In the genomic region with DNA sequence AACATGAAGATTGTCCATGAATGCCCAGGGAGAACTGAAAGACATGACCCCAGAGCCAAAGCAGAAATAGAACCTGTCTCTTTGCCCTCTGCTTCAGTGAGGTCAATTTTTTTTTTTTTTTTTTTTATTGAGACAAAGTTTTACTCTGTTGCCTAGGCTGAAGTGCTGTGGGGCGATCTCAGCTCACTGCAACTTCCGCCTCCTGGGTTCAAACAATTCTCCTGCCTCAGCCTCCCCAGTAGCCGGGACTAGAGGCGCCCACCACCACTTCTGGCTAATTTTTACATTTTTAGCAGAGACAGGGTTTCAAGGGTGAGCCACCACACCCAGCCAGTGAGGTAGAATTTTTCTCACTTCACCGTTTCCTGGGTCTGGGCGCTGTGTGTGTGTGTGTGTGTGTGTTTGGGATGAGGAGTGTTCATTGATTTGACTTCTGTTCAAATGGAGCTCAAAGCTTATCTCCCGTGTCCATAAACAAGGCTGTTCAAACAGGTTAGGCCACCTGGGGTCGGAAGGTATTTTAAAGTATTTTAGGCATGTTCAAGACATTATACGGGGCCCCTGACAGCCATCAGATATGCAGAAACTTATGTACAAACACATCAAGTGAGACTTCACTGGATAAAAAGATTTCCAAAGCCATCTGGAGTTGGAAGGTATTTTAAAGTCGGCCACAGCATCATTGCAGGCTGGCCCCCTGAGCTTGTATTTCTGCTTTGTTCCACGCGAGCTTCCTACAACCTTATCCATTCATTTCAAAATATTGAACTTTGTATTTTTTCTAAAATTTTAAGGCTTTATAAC, we compare ENCODE assay signal across 1 cellular context.
TF ChIP-seq lines count a peak whose summit lies in the region.

No MANE protein-coding gene starts in this region.

TF ChIP-seq in HepG2, 621 proteins besides CTCF, POLR2A, EP300 and RAD21 (continued from another document and continues in another):
- peak; percentile 87; the same call in 1 of the 2 replicates for TF ChIP-seq AHDC1 (CRISPR knock-in tag; IDR thresholded peaks at IDR 0.05; ENCODE audit: borderline replicate concordance)
- no peak for TF ChIP-seq ZNF205 (CRISPR knock-in tag; IDR thresholded peaks at IDR 0.05)
- peak; percentile 65 for TF ChIP-seq FOXK2 (IDR thresholded peaks at IDR 0.05)
- peak; percentile 78; the same call in 1 of the 2 replicates for TF ChIP-seq REPIN1 (CRISPR knock-in tag; IDR thresholded peaks at IDR 0.05; ENCODE audit: borderline replicate concordance, low read depth)
- TF ChIP-seq SOX5 (CRISPR knock-in tag; IDR thresholded peaks at IDR 0.05; ENCODE audit: borderline replicate concordance): peak; percentile 73; the same call in 1 of the 2 replicates
- peak; percentile 82 for TF ChIP-seq HHEX (CRISPR knock-in tag; IDR thresholded peaks at IDR 0.05)
- TF ChIP-seq NCOR1 (IDR thresholded peaks at IDR 0.05; ENCODE audit: borderline replicate concordance, low read length): peak; percentile 67; the same call in 1 of the 2 replicates
- TF ChIP-seq, protein P1, sequence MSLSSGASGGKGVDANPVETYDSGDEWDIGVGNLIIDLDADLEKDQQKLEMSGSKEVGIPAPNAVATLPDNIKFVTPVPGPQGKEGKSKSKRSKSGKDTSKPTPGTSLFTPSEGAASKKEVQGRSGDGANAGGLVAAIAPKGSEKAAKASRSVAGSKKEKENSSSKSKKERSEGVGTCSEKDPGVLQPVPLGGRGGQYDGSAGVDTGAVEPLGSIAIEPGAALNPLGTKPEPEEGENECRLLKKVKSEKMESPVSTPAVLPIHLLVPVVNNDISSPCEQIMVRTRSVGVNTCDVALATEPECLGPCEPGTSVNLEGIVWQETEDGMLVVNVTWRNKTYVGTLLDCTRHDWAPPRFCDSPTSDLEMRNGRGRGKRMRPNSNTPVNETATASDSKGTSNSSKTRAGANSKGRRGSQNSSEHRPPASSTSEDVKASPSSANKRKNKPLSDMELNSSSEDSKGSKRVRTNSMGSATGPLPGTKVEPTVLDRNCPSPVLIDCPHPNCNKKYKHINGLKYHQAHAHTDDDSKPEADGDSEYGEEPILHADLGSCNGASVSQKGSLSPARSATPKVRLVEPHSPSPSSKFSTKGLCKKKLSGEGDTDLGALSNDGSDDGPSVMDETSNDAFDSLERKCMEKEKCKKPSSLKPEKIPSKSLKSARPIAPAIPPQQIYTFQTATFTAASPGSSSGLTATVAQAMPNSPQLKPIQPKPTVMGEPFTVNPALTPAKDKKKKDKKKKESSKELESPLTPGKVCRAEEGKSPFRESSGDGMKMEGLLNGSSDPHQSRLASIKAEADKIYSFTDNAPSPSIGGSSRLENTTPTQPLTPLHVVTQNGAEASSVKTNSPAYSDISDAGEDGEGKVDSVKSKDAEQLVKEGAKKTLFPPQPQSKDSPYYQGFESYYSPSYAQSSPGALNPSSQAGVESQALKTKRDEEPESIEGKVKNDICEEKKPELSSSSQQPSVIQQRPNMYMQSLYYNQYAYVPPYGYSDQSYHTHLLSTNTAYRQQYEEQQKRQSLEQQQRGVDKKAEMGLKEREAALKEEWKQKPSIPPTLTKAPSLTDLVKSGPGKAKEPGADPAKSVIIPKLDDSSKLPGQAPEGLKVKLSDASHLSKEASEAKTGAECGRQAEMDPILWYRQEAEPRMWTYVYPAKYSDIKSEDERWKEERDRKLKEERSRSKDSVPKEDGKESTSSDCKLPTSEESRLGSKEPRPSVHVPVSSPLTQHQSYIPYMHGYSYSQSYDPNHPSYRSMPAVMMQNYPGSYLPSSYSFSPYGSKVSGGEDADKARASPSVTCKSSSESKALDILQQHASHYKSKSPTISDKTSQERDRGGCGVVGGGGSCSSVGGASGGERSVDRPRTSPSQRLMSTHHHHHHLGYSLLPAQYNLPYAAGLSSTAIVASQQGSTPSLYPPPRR (CRISPR knock-in tag; IDR thresholded peaks at IDR 0.05; ENCODE audit: borderline replicate concordance): peak; percentile 92
- TF ChIP-seq GATAD2A (CRISPR knock-in tag; IDR thresholded peaks at IDR 0.05): peak; percentile 78
- no peak for TF ChIP-seq ZC3H13 (CRISPR knock-in tag; IDR thresholded peaks at IDR 0.05)
- TF ChIP-seq ZBTB37 (CRISPR knock-in tag; IDR thresholded peaks at IDR 0.05): no peak
- TF ChIP-seq, protein P2, sequence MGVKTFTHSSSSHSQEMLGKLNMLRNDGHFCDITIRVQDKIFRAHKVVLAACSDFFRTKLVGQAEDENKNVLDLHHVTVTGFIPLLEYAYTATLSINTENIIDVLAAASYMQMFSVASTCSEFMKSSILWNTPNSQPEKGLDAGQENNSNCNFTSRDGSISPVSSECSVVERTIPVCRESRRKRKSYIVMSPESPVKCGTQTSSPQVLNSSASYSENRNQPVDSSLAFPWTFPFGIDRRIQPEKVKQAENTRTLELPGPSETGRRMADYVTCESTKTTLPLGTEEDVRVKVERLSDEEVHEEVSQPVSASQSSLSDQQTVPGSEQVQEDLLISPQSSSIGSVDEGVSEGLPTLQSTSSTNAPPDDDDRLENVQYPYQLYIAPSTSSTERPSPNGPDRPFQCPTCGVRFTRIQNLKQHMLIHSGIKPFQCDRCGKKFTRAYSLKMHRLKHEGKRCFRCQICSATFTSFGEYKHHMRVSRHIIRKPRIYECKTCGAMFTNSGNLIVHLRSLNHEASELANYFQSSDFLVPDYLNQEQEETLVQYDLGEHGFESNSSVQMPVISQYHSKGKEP (CRISPR knock-in tag; IDR thresholded peaks at IDR 0.05): no peak
- TF ChIP-seq MED1 (CRISPR knock-in tag; IDR thresholded peaks at IDR 0.05): peak; percentile 84
- TF ChIP-seq ZNF382 (CRISPR knock-in tag; IDR thresholded peaks at IDR 0.05; ENCODE audit: borderline replicate concordance): no peak
- TF ChIP-seq ZNF724P (CRISPR knock-in tag; IDR thresholded peaks at IDR 0.05; ENCODE audit: borderline replicate concordance): no peak
- no peak for TF ChIP-seq ZBTB43 (CRISPR knock-in tag; conservative IDR thresholded peaks at IDR 0.05)
- 0 out of 2 replicates have a peak, but pooled peaks have one; percentile 62 for TF ChIP-seq ZFP90 (CRISPR knock-in tag; IDR thresholded peaks at IDR 0.05; ENCODE audit: borderline replicate concordance)
- TF ChIP-seq TFAP4 (IDR thresholded peaks at IDR 0.05; ENCODE audit: borderline replicate concordance, low read depth): 0 out of 2 replicates have a peak, but pooled peaks have one; percentile 45
- TF ChIP-seq TOPORS (CRISPR knock-in tag; IDR thresholded peaks at IDR 0.05): no peak
- no peak for TF ChIP-seq SP1 (IDR thresholded peaks at IDR 0.05)
- TF ChIP-seq SP1 (CRISPR knock-in tag; IDR thresholded peaks at IDR 0.05): no peak
- TF ChIP-seq CCAR2 (optimal IDR thresholded peaks at IDR 0.05; ENCODE audit: low read depth, low read length): no peak
- no peak for TF ChIP-seq JUNB (CRISPR knock-in tag; IDR thresholded peaks at IDR 0.05; ENCODE audit: borderline replicate concordance)
- TF ChIP-seq HOXA3 (CRISPR knock-in tag; IDR thresholded peaks at IDR 0.05): peak; percentile 78
- TF ChIP-seq, protein P3, sequence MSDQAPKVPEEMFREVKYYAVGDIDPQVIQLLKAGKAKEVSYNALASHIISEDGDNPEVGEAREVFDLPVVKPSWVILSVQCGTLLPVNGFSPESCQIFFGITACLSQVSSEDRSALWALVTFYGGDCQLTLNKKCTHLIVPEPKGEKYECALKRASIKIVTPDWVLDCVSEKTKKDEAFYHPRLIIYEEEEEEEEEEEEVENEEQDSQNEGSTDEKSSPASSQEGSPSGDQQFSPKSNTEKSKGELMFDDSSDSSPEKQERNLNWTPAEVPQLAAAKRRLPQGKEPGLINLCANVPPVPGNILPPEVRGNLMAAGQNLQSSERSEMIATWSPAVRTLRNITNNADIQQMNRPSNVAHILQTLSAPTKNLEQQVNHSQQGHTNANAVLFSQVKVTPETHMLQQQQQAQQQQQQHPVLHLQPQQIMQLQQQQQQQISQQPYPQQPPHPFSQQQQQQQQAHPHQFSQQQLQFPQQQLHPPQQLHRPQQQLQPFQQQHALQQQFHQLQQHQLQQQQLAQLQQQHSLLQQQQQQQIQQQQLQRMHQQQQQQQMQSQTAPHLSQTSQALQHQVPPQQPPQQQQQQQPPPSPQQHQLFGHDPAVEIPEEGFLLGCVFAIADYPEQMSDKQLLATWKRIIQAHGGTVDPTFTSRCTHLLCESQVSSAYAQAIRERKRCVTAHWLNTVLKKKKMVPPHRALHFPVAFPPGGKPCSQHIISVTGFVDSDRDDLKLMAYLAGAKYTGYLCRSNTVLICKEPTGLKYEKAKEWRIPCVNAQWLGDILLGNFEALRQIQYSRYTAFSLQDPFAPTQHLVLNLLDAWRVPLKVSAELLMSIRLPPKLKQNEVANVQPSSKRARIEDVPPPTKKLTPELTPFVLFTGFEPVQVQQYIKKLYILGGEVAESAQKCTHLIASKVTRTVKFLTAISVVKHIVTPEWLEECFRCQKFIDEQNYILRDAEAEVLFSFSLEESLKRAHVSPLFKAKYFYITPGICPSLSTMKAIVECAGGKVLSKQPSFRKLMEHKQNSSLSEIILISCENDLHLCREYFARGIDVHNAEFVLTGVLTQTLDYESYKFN (CRISPR knock-in tag; conservative IDR thresholded peaks at IDR 0.05): peak; percentile 92
